In the genomic region with DNA sequence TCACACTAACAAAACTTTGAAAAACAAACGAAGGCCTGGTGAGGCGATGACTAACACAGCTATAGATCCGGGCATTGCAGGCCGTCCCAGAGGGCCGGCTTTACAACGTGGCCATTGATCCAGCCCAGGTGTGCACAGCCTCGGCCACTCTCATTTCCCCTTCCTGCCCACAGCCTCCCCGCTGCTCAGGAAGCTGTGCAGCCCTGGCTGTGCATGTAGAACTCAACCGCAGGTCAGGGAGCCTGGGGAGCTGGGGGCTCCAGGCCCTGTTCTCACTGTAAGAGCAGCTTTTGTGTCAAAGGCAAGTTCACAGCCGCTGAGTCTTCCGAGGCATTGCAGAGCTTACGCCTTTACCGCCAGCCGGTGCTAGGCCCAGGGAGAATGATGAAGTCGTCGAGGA, we compare ENCODE assay signal across 8 cellular contexts.
A peak's percentile ranks its signal among the peaks of the same experiment; 100 is the strongest.
DNase-seq lines count a peak whose midpoint lies in the region; ATAC-seq and TF ChIP-seq lines count a peak whose summit lies in the region.

No MANE protein-coding gene starts in this region.

- no peak for DNase-seq in T-helper 2 cell treated with Interferon-gamma antibody and Interleukin-4, amounts not matched to agents 5 μg/mL and 100 μg/mL, for 36 hours (ENCODE audit: low spot score)
- peak in 9 of 10 donors; percentile 4 to 70 (median 38) for DNase-seq in naive thymus-derived CD8-positive, alpha-beta T cell
- DNase-seq in body of pancreas (no peak), foreskin melanocyte (no peak), PC-9 (no peak), foreskin keratinocyte (no peak)

- H3K36me3 ChIP-seq in body of pancreas (replicated peaks in 1 of 2; ENCODE audit: insufficient read depth in 1 of 2, low read depth in 2 of 2): no peaks in the 10 kb centered on the region
- H3K36me3 ChIP-seq in PC-9 (ENCODE audit: low read depth): no peaks in the 10 kb centered on the region

- H3K27ac ChIP-seq in body of pancreas (no peak overlapping the region), PC-9 (no peak overlapping the region), foreskin keratinocyte (no peak overlapping the region)

- CTCF ChIA-PET in PC-9 (lab: Charles Lee): no interaction called here

- no peaks in the 10 kb centered on the region for H4K20me1 ChIP-seq in PC-9 (ENCODE audit: insufficient read depth)

- no peak overlapping the region for H3K4me2 ChIP-seq in PC-9

- 58 to 75% methylated on average over 14 to 16 of the region's 16 CpGs for WGBS in body of pancreas, 2 donors

- POLR2A ChIA-PET in naive thymus-derived CD8-positive, alpha-beta T cell (lab: Charles Lee): no interaction called here
- POLR2A ChIA-PET in PC-9 (lab: Charles Lee; ENCODE audit: unreplicated experiment): no interaction called here

- intact Hi-C loops in body of pancreas (cut with DNase I) (no loop called here), PC-9 (cut with micrococcal nuclease; ENCODE audit: unreplicated experiment) (no loop called here)

- H3F3A ChIP-seq in PC-9 (ENCODE audit: insufficient read depth, low read depth): no peaks in the 10 kb centered on the region

- peak overlapping the region; percentile 19 for H3K4me3 Mint-ChIP-seq in T-helper 2 cell treated with Interferon-gamma antibody and Interleukin-4, amounts not matched to agents 5 μg/mL and 100 μg/mL, for 36 hours
- peak overlapping the region; percentile 31 to 78 (median 68) for H3K4me3 Mint-ChIP-seq in naive thymus-derived CD8-positive, alpha-beta T cell

- BruUV-seq in PC-9 (replicated peaks; lab: Mats Ljungman, UMichigan): no TSS peak

- no peak overlapping the region for H3K27ac Mint-ChIP-seq in T-helper 2 cell treated with Interferon-gamma antibody and Interleukin-4, amounts not matched to agents 5 μg/mL and 100 μg/mL, for 36 hours
- peak overlapping the region; percentile 84 to 93 (median 90) for H3K27ac Mint-ChIP-seq in naive thymus-derived CD8-positive, alpha-beta T cell

- H3K9me3 Mint-ChIP-seq in T-helper 2 cell treated with Interferon-gamma antibody and Interleukin-4, amounts not matched to agents 5 μg/mL and 100 μg/mL, for 36 hours: no peaks in the 10 kb centered on the region
- no peaks in the 10 kb centered on the region for H3K9me3 Mint-ChIP-seq in naive thymus-derived CD8-positive, alpha-beta T cell

- peaks cover 11% of the 10 kb centered on the region for H3K4me1 Mint-ChIP-seq in T-helper 2 cell treated with Interferon-gamma antibody and Interleukin-4, amounts not matched to agents 5 μg/mL and 100 μg/mL, for 36 hours (ENCODE audit: low read depth)
- H3K4me1 Mint-ChIP-seq in naive thymus-derived CD8-positive, alpha-beta T cell: peaks cover 18 to 48% (median 33%) of the 10 kb centered on the region in 4 donors

- no peak overlapping the region for H2AFZ ChIP-seq in PC-9

- H3K79me2 ChIP-seq in PC-9 (ENCODE audit: low read depth): no peaks in the 10 kb centered on the region

- TF ChIP-seq CTCF in body of pancreas (IDR thresholded peaks at IDR 0.05) (no peak), PC-9 (conservative IDR thresholded peaks at IDR 0.05) (no peak), foreskin keratinocyte (conservative IDR thresholded peaks at IDR 0.05) (no peak)

- H3K4me1 ChIP-seq in body of pancreas (no peaks in the 10 kb centered on the region), PC-9 (replicated peaks; ENCODE audit: insufficient read depth) (no peaks in the 10 kb centered on the region), foreskin keratinocyte (no peaks in the 10 kb centered on the region)

- H3K4me3 ChIP-seq in body of pancreas (no peak overlapping the region), PC-9 (no peak overlapping the region)

- H3K27me3 Mint-ChIP-seq in T-helper 2 cell treated with Interferon-gamma antibody and Interleukin-4, amounts not matched to agents 5 μg/mL and 100 μg/mL, for 36 hours (ENCODE audit: low read depth): peaks cover 21% of the 10 kb centered on the region
- H3K27me3 Mint-ChIP-seq in naive thymus-derived CD8-positive, alpha-beta T cell: no peaks in the 10 kb centered on the region

- ATAC-seq in GM19395 (IDR thresholded peaks at IDR 0.05; ENCODE audit: unreplicated experiment) (peak; percentile 94), HG03060 (IDR thresholded peaks at IDR 0.05; ENCODE audit: low read depth, unreplicated experiment) (peak; percentile 92), body of pancreas (no peak), foreskin keratinocyte (no peak)
- peak; percentile 84 to 89 for ATAC-seq in naive thymus-derived CD8-positive, alpha-beta T cell

- no peak for TF ChIP-seq POLR2A in body of pancreas (IDR thresholded peaks at IDR 0.05)

- no peaks in the 10 kb centered on the region for H3K9me2 ChIP-seq in PC-9 (ENCODE audit: insufficient read depth)

- H3K9me3 ChIP-seq in body of pancreas (no peaks in the 10 kb centered on the region), PC-9 (ENCODE audit: insufficient read depth, low read depth) (no peaks in the 10 kb centered on the region)

- H3K36me3 Mint-ChIP-seq in T-helper 2 cell treated with Interferon-gamma antibody and Interleukin-4, amounts not matched to agents 5 μg/mL and 100 μg/mL, for 36 hours (ENCODE audit: low read depth): no peaks in the 10 kb centered on the region
- H3K36me3 Mint-ChIP-seq in naive thymus-derived CD8-positive, alpha-beta T cell: no peaks in the 10 kb centered on the region

- no peaks in the 10 kb centered on the region for H3K27me3 ChIP-seq in body of pancreas
- peaks cover 95% of the 10 kb centered on the region for H3K27me3 ChIP-seq in PC-9 (ENCODE audit: insufficient read depth, low read depth)
- H3K27me3 ChIP-seq in foreskin keratinocyte: no peaks in the 10 kb centered on the region

Comparison
In these comparisons a context has a peak if more than half of its experiments do, and no peak if none do; other contexts are left out.
1. ATAC-seq: peak in GM19395 (single experiment), HG03060 (single experiment) and naive thymus-derived CD8-positive, alpha-beta T cell (2 of 2); none in body of pancreas (single experiment) and foreskin keratinocyte (single experiment).
2. DNase-seq: peak in naive thymus-derived CD8-positive, alpha-beta T cell (9 of 10); none in T-helper 2 cell treated with Interferon-gamma antibody and Interleukin-4, amounts not matched to agents 5 μg/mL and 100 μg/mL, for 36 hours (single experiment), body of pancreas (0 of 4), foreskin melanocyte (single experiment), PC-9 (0 of 2) and foreskin keratinocyte (0 of 2).